ENCODE assay signal across 8 cellular contexts in the genomic region with DNA sequence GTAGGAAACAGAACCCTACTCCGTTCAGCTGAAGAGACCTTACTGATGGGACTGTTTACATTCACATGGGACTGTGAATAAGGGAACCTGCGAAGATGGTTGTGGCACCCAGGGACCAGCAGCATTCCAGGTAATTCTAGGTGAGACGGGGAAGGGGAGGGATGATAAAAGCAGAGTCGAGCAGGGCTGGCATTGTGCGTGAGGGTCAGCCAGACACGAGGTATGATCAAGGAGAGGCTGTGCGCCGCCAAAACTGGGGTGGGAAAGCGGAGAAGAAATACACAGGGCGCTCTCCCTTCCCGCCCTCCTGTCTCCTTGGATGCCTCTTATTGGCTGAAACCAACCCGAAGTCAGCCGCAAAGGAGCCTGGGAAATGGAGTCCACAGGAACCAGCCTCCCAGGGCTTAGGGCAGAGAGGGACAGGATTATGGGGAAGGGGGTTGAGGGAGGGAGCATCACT. TPM values are rescaled to one million over a fixed set of nuclear protein-coding genes. Genes with fewer than 3 reads are reported as not detected.
DNase-seq lines count a peak whose midpoint lies in the region; ATAC-seq, FAIRE-seq and TF ChIP-seq lines count a peak whose summit lies in the region.

No MANE protein-coding gene starts in this region.

- H3K9me3 ChIP-seq in Karpas-422 (ENCODE audit: low read length) (no peaks in the 10 kb centered on the region), SJSA1 (replicated peaks) (no peaks in the 10 kb centered on the region), pancreas (no peaks in the 10 kb centered on the region), tibial nerve (no peaks in the 10 kb centered on the region)

- TF ChIP-seq EP300 in tibial nerve (IDR thresholded peaks at IDR 0.05) = no peak

- no peak for FAIRE-seq in pancreas (lab: Jason Lieb, UNC)

- H3K27me3 ChIP-seq in Karpas-422 (ENCODE audit: low read length) (no peaks in the 10 kb centered on the region), SJSA1 (replicated peaks) (peaks cover 22% of the 10 kb centered on the region), pancreas (peaks cover 0 to 7% (median 0%) of the 10 kb centered on the region in 4 donors), tibial nerve (no peaks in the 10 kb centered on the region)

- H3K9me2 ChIP-seq in Karpas-422 (replicated peaks; ENCODE audit: insufficient read depth, low read length) = no peaks in the 10 kb centered on the region

- peak overlapping the region; percentile 50 for H3K9ac ChIP-seq in Karpas-422 (ENCODE audit: low read length)

- H3K4me2 ChIP-seq in Karpas-422 (ENCODE audit: low read depth, low read length, poor library complexity, severe bottlenecking) = peak overlapping the region; percentile 73

- peak overlapping the region; percentile 69; the same call in 1 of the 2 replicates for H2AFZ ChIP-seq in Karpas-422 (ENCODE audit: low read length)

- H3K4me3 ChIP-seq in Karpas-422 (ENCODE audit: low read length) (peak overlapping the region; percentile 61), SJSA1 (peak overlapping the region; percentile 19; the same call in 1 of the 2 replicates), pancreas (peak overlapping the region in 3 of 4 donors; percentile 37 to 51 (median 46)), tibial nerve (peak overlapping the region in 3 of 4 donors; percentile 33 to 47 (median 43))

- no peak for TF ChIP-seq POLR2A in tibial nerve (IDR thresholded peaks at IDR 0.05)

- TF ChIP-seq CTCF in pancreas (IDR thresholded peaks at IDR 0.05) = no peak
- TF ChIP-seq CTCF in tibial nerve (IDR thresholded peaks at IDR 0.05) = no peak

- H3K4me1 ChIP-seq in Karpas-422 (ENCODE audit: low read length) (peaks cover 16% of the 10 kb centered on the region), SJSA1 (replicated peaks) (0 out of 2 replicates have a peak, but pooled peaks cover 3% of the 10 kb centered on the region), pancreas (no peaks in the 10 kb centered on the region), tibial nerve (peaks cover 0 to 9% (median 2%) of the 10 kb centered on the region in 4 donors)

- H3K79me2 ChIP-seq in Karpas-422 (ENCODE audit: low read length) = no peaks in the 10 kb centered on the region

- H3K27ac ChIP-seq in Karpas-422 (ENCODE audit: low read length) (no peak overlapping the region), SJSA1 (no peak overlapping the region), pancreas (no peak overlapping the region), tibial nerve (no peak overlapping the region)

- H3K36me3 ChIP-seq in Karpas-422 (ENCODE audit: insufficient read depth, low read length) (no peaks in the 10 kb centered on the region), SJSA1 (no peaks in the 10 kb centered on the region), pancreas (no peaks in the 10 kb centered on the region), tibial nerve (no peaks in the 10 kb centered on the region)

- H4K20me1 ChIP-seq in Karpas-422 (ENCODE audit: insufficient read depth, low read depth, low read length) = no peaks in the 10 kb centered on the region

- intact Hi-C loops in head of caudate nucleus (cut with DNase I) = no loop called here
- intact Hi-C loops in pancreas (cut with DNase I) = no loop called here

- WGBS in pancreas, 2 donors = 0 to 1% methylated on average over 13 of the region's 13 CpGs
- WGBS in tibial nerve, 2 donors = 3% methylated on average over 13 of the region's 13 CpGs

- DNase-seq in EH (ENCODE audit: low read depth) (peak; percentile 69), Karpas-422 (peak; percentile 86), SJSA1 (ENCODE audit: low read depth in 1 of 2, low spot score in 2 of 2) (peak; percentile 20 to 61), head of caudate nucleus (peak; percentile 74 to 95 (median 86)), pancreas (peak; percentile 59 to 80 (median 71)), tibial nerve (ENCODE audit: low spot score in 2 of 2) (peak; percentile 24 to 60)
- DNase-seq in activated naive CD4-positive, alpha-beta T cell treated with anti-CD3 and anti-CD28 coated beads, Interleukin-2, amount 50 U/mL, for 16 hours = peak; percentile 71

- ATAC-seq in GM21723 (IDR thresholded peaks at IDR 0.05; ENCODE audit: unreplicated experiment) (peak; percentile 98), pancreas (peak; percentile 97 to 100 (median 99))

RNA-seq across cellular contexts. Expression of a gene that starts 38.4 kb away (rescaled TPM):
- total RNA-seq in Karpas-422 (2014; rRNA removed; shearing (Covaris generic); ENCODE audit: low replicate concordance) = 45.2 and 56.4 TPM in 2 replicates
- 13.5 and 21.7 TPM in 2 replicates for total RNA-seq in SJSA1 (2014; rRNA removed; shearing (Covaris generic))
- total RNA-seq in pancreas (10 to 100 TPM; 35.5 to 59.0 (median 40.6) TPM), tibial nerve (10 to 100 TPM; 25.8 to 74.7 (median 34.1) TPM)
- 10 to 100 TPM; 18.3 to 19.3 TPM for polyA plus RNA-seq in pancreas

RNA-seq across cellular contexts. Expression of a gene that starts 58.6 kb away (rescaled TPM):
- not detected in 2 replicates for total RNA-seq in Karpas-422 (2014; rRNA removed; shearing (Covaris generic); ENCODE audit: low replicate concordance)
- total RNA-seq in SJSA1 (2014; rRNA removed; shearing (Covaris generic)) = not detected in 2 replicates
- not detected for total RNA-seq in pancreas
- not detected for polyA plus RNA-seq in pancreas
- not detected for total RNA-seq in tibial nerve
